ENCODE assay signal across 23 cellular contexts in the genomic region with DNA sequence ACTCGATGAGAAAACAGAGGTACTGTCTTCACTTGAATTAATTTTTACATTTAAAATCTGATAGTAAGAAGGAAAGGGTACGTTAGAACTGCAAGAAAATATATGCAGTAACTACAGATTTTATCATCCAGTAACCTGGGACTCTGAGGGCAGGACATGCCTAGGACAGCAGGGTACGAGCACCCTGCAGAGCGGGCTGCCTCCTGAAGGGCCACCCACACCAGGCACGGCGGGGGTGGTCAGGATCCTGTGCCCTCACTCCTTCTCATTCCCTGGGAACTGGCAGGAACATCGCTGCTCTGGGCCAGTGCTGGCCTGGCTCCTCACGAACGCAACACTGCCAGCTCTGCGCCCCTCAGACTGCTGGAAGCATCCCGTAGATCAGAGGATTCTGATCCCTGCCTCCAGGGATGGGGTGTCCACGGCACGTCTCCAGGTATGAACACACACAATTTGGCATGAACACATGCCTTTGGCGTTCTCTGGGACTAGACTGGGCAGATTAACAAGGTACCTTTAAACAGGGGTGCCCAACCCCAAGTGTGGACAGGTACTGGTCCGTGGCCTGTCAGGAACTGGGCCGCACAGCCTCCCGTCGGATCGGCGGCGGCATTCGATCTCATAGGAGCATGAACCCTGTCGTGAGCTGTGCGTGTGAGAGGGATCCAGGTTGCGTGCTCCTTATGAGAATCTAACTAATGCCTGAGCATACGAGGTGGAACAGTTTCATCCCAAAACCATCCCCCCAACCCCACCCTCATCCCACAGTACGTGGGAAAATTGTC.
"Had no signal": no experiment of that assay in that cellular context is flagged by ENCODE, and none has a peak within 500 bp of the region (broad histone marks: within the 10 kb centered on the region; RNA-seq: fewer than 3 reads in every experiment).

No MANE protein-coding gene starts in this region.

- H3K4me3 ChIP-seq: body of pancreas, dorsolateral prefrontal cortex, esophagus squamous epithelium, gastrocnemius medialis, lower lobe of right lung, prostate gland, thoracic aorta, upper lobe of left lung had no signal

- H3K27ac ChIP-seq: body of pancreas, dorsolateral prefrontal cortex, gastrocnemius medialis, lower lobe of right lung, prostate gland, thoracic aorta, upper lobe of left lung had no signal

- H3K9me3 ChIP-seq: body of pancreas, gastrocnemius medialis, lower lobe of right lung, prostate gland had no signal

- DNase-seq: activated CD4-positive, alpha-beta T cell treated with anti-CD3 and anti-CD28 coated beads for 4 hours; activated CD4-positive, alpha-beta T cell treated with anti-CD3 and anti-CD28 coated beads, Interleukin-2, amount 50 U/mL, for 48 hours; activated CD4-positive, CD25-positive, alpha-beta regulatory T cell; activated gamma-delta T cell; activated naive CD4-positive, alpha-beta T cell treated with anti-CD3 and anti-CD28 coated beads, Interleukin-2, amount 50 U/mL, for 16 hours; activated naive CD8-positive, alpha-beta T cell treated with anti-CD3 and anti-CD28 coated beads, Interleukin-2, amount 50 U/mL, for 24 hours; esophagus squamous epithelium; gastrocnemius medialis; hypothalamus; lower lobe of right lung; naive B cell; stimulated activated CD4-positive, alpha-beta T cell treated with anti-CD3 and anti-CD28 coated beads, Interleukin-4, amount 100 ng/mL, for 24 hours; stimulated activated naive CD4-positive, alpha-beta T cell treated with Interleukin-2 at 50 U/mL for 16 hours; SW 1271; T-helper 17 cell had no signal

- H3K27ac Mint-ChIP-seq: activated naive CD8-positive, alpha-beta T cell treated with anti-CD3 and anti-CD28 coated beads, Interleukin-2, amount 50 U/mL, for 24 hours; activated T-helper 1 cell treated with anti-CD3 and anti-CD28 coated beads, Interleukin-12 subunit alpha, Interleukin-12 subunit beta, Interleukin-2, Interleukin-4 antibody, amounts not matched to agents 30 ng/mL and 10 ng/mL and 1 ng/mL, durations not matched to agents 14 hours and 24 hours and 36 hours; naive B cell; T-helper 17 cell had no signal

- H3K27me3 ChIP-seq: body of pancreas, dorsolateral prefrontal cortex, gastrocnemius medialis, upper lobe of left lung had no signal

- H3K4me3 Mint-ChIP-seq: activated naive CD8-positive, alpha-beta T cell treated with anti-CD3 and anti-CD28 coated beads, Interleukin-2, amount 50 U/mL, for 24 hours; activated T-helper 1 cell treated with anti-CD3 and anti-CD28 coated beads, Interleukin-12 subunit alpha, Interleukin-12 subunit beta, Interleukin-2, Interleukin-4 antibody, amounts not matched to agents 30 ng/mL and 10 ng/mL and 1 ng/mL, durations not matched to agents 14 hours and 24 hours and 36 hours; naive B cell; neural crest cell; T-helper 17 cell had no signal

- ATAC-seq: activated naive CD8-positive, alpha-beta T cell treated with anti-CD3 and anti-CD28 coated beads, Interleukin-2, amount 50 U/mL, for 24 hours; body of pancreas; gastrocnemius medialis; left lobe of liver; lower lobe of right lung; T-helper 17 cell had no signal

- H3K9me3 Mint-ChIP-seq: activated naive CD8-positive, alpha-beta T cell treated with anti-CD3 and anti-CD28 coated beads, Interleukin-2, amount 50 U/mL, for 24 hours; activated T-helper 1 cell treated with anti-CD3 and anti-CD28 coated beads, Interleukin-12 subunit alpha, Interleukin-12 subunit beta, Interleukin-2, Interleukin-4 antibody, amounts not matched to agents 30 ng/mL and 10 ng/mL and 1 ng/mL, durations not matched to agents 14 hours and 24 hours and 36 hours; neural crest cell had no signal

- H3K4me1 ChIP-seq: prostate gland had no signal

- H3K36me3 ChIP-seq: esophagus squamous epithelium, gastrocnemius medialis, lower lobe of right lung, prostate gland, thoracic aorta, upper lobe of left lung had no signal
